ENCODE assay signal across 1 cellular context in the genomic region with DNA sequence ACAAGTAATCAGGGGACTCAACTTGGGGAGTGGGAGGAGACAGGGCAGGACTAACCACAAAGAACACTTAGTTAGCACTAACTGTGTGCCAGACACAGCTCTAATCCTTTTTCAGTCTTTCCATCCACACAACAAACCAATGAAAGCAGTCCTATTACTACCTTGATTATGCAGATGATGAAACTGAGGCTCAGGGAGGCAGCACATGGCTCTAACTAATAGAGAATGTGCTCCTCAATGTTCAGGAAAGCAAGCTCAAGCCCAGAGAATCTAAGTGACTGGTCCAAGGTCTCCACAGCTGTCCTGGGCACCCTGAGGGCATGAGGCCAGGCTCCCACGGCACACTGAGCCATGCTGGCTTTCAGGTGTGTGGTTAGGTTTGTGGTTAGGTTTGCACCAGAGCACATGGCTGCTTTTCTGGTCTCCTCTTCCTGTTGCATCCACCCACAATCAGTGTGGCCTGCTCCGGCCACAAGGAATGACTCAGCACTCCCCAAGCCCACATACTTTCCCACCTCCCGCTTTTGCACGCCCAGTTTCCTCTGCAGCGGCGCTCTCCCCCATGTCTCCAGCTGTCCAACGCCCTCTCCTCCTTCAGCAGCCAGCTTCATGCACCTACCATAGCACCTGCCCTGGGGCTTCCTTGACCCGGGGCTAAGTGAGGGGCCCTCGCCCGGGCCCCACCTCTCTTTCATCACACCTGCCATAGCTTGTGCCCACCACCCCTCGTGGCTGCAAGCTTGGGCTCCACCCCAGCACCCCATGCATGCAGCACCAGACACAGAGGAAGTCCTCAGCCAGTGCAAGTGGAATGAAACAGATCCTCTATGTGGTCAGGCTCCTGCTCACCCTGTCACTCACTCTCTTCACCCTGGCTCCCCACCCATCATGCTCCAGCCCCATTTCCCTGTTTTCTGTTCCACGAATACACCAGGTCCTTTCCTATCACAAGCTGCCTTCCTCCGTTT.
TF ChIP-seq lines count a peak whose summit lies in the region.

No MANE protein-coding gene starts in this region.

TF ChIP-seq in K562, 482 proteins besides CTCF, POLR2A, EP300 and RAD21 (continued from another document and continues in another):
- TF ChIP-seq MGA (IDR thresholded peaks at IDR 0.05), result peak; percentile 99
- no peak for TF ChIP-seq U2AF1 (optimal IDR thresholded peaks at IDR 0.05; ENCODE audit: low read depth, low read length)
- TF ChIP-seq, protein P1, sequence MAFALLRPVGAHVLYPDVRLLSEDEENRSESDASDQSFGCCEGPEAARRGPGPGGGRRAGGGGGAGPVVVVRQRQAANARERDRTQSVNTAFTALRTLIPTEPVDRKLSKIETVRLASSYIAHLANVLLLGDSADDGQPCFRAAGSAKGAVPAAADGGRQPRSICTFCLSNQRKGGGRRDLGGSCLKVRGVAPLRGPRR (CRISPR knock-in tag; IDR thresholded peaks at IDR 0.05), result no peak
- TF ChIP-seq POLR2B (IDR thresholded peaks at IDR 0.05; ENCODE audit: low read depth, partially characterized antibody), result no peak
- TF ChIP-seq NBN (IDR thresholded peaks at IDR 0.05; ENCODE audit: low read depth), result peak; percentile 56; the same call in 1 of the 2 replicates
- no peak for TF ChIP-seq CREB1 (IDR thresholded peaks at IDR 0.05)
- peak; percentile 22; the same call in 1 of the 2 replicates for TF ChIP-seq CREB1 (CRISPR knock-in tag; IDR thresholded peaks at IDR 0.05)
- TF ChIP-seq, protein P2, sequence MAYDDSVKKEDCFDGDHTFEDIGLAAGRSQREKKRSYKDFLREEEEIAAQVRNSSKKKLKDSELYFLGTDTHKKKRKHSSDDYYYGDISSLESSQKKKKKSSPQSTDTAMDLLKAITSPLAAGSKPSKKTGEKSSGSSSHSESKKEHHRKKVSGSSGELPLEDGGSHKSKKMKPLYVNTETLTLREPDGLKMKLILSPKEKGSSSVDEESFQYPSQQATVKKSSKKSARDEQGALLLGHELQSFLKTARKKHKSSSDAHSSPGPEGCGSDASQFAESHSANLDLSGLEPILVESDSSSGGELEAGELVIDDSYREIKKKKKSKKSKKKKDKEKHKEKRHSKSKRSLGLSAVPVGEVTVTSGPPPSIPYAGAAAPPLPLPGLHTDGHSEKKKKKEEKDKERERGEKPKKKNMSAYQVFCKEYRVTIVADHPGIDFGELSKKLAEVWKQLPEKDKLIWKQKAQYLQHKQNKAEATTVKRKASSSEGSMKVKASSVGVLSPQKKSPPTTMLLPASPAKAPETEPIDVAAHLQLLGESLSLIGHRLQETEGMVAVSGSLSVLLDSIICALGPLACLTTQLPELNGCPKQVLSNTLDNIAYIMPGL (CRISPR knock-in tag; IDR thresholded peaks at IDR 0.05), result no peak
- TF ChIP-seq ZNF449 (CRISPR knock-in tag; IDR thresholded peaks at IDR 0.05), result no peak
- peak in 2 of 3 experiments; percentile 11 to 38 for TF ChIP-seq YY1 (IDR thresholded peaks at IDR 0.05; ENCODE audit: borderline replicate concordance in 1 of 3, control insufficient read depth in 1 of 3, extremely low read depth in 1 of 3, insufficient read depth in 3 of 3, insufficient read length in 1 of 3, insufficient replicate concordance in 2 of 3, low read depth in 1 of 3, low read length in 2 of 3)
- TF ChIP-seq ARID1B (IDR thresholded peaks at IDR 0.05), result peak; percentile 80
- peak; percentile 74 for TF ChIP-seq ELF2 (CRISPR knock-in tag; IDR thresholded peaks at IDR 0.05)
- TF ChIP-seq TSC22D4 (tag; IDR thresholded peaks at IDR 0.05), result no peak
- TF ChIP-seq HDAC1 (IDR thresholded peaks at IDR 0.05), result peak in 1 of 2 experiments; percentile 90; a peak in 2 of 4 replicates
- TF ChIP-seq MTA1 (IDR thresholded peaks at IDR 0.05; ENCODE audit: borderline replicate concordance), result peak; percentile 13; the same call in 1 of the 2 replicates
- no peak for TF ChIP-seq CUX1 (CRISPR knock-in tag; IDR thresholded peaks at IDR 0.05)
- TF ChIP-seq, protein P3, sequence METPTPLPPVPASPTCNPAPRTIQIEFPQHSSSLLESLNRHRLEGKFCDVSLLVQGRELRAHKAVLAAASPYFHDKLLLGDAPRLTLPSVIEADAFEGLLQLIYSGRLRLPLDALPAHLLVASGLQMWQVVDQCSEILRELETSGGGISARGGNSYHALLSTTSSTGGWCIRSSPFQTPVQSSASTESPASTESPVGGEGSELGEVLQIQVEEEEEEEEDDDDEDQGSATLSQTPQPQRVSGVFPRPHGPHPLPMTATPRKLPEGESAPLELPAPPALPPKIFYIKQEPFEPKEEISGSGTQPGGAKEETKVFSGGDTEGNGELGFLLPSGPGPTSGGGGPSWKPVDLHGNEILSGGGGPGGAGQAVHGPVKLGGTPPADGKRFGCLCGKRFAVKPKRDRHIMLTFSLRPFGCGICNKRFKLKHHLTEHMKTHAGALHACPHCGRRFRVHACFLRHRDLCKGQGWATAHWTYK (CRISPR knock-in tag; IDR thresholded peaks at IDR 0.05), result peak; percentile 94
- TF ChIP-seq DACH1 (IDR thresholded peaks at IDR 0.05; ENCODE audit: partially characterized antibody), result peak; percentile 43
- TF ChIP-seq, protein P4, sequence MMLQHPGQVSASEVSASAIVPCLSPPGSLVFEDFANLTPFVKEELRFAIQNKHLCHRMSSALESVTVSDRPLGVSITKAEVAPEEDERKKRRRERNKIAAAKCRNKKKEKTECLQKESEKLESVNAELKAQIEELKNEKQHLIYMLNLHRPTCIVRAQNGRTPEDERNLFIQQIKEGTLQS (IDR thresholded peaks at IDR 0.05), result peak; percentile 80
- TF ChIP-seq, protein P4 (CRISPR knock-in tag; conservative IDR thresholded peaks at IDR 0.05), result no peak
- TF ChIP-seq ZNF316 (IDR thresholded peaks at IDR 0.05), result peak; percentile 97
- TF ChIP-seq NR4A1 (CRISPR knock-in tag; IDR thresholded peaks at IDR 0.05), result no peak
- 0 out of 2 replicates have a peak, but pooled peaks have one; percentile 63 for TF ChIP-seq NR4A1 (tag; IDR thresholded peaks at IDR 0.05)
- 0 out of 2 replicates have a peak, but pooled peaks have one; percentile 57 for TF ChIP-seq ZNF644 (tag; IDR thresholded peaks at IDR 0.05; ENCODE audit: low read depth)
- no peak for TF ChIP-seq MCM3 (IDR thresholded peaks at IDR 0.05)
